In the genomic region with DNA sequence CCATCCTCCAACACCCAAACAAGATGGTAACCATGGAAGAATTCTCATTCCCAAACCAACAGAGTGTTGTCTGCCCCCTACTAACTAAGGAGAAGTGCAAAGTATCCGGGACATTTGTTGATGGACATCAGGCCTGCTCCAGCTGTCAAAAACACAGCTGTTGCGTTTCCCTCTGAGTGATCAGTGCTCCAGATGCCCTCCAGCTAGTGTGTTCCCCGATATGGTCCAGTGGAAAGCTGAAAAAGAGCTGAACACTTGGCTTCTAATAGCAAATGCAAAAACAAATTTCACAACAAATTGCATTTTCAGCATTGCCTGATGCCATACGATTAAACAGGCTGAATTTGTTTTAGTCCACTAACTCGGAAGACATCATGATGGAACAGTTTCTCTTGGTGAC, we compare ENCODE assay signal across 22 cellular contexts.
"Had no signal": no experiment of that assay in that cellular context is flagged by ENCODE, and none has a peak within 500 bp of the region (broad histone marks: within the 10 kb centered on the region; RNA-seq: fewer than 3 reads in every experiment).

No MANE protein-coding gene starts in this region.

- H3K9me3 Mint-ChIP-seq: activated naive CD4-positive, alpha-beta T cell treated with anti-CD3 and anti-CD28 coated beads, Interleukin-2, amount 50 U/mL, for 72 hours; neural crest cell; type B pancreatic cell; WTC11 had no signal

- H3K36me3 Mint-ChIP-seq: activated naive CD4-positive, alpha-beta T cell treated with anti-CD3 and anti-CD28 coated beads, Interleukin-2, amount 50 U/mL, for 72 hours; stimulated activated effector memory CD8-positive, alpha-beta T cell treated with anti-CD3 and anti-CD28 coated beads, Interleukin-12 subunit alpha, Interleukin-12 subunit beta, amount 100 ng/mL, for 72 hours; type B pancreatic cell; WTC11 had no signal

- H3K4me3 Mint-ChIP-seq: activated CD4-positive, alpha-beta T cell treated with anti-CD3 and anti-CD28 coated beads for 36 hours; neural crest cell; stimulated activated effector memory CD8-positive, alpha-beta T cell treated with anti-CD3 and anti-CD28 coated beads, Interleukin-12 subunit alpha, Interleukin-12 subunit beta, amount 100 ng/mL, for 72 hours; type B pancreatic cell; WTC11 had no signal

- H3K4me1 ChIP-seq: left ventricle myocardium inferior, prostate gland, stomach, testis had no signal

- H3K4me3 ChIP-seq: left ventricle myocardium inferior, prostate gland, smooth muscle cell, stomach, testis had no signal

- H3K27ac Mint-ChIP-seq: activated CD4-positive, alpha-beta T cell treated with anti-CD3 and anti-CD28 coated beads for 36 hours; activated naive CD4-positive, alpha-beta T cell treated with anti-CD3 and anti-CD28 coated beads, Interleukin-2, amount 50 U/mL, for 72 hours; stimulated activated effector memory CD8-positive, alpha-beta T cell treated with anti-CD3 and anti-CD28 coated beads, Interleukin-12 subunit alpha, Interleukin-12 subunit beta, amount 100 ng/mL, for 72 hours; type B pancreatic cell; WTC11 had no signal

- H3K27ac ChIP-seq: left ventricle myocardium inferior, prostate gland, stomach, testis had no signal

- DNase-seq: activated CD4-positive, alpha-beta T cell treated with anti-CD3 and anti-CD28 coated beads for 36 hours; activated CD4-positive, alpha-beta T cell treated with anti-CD3 and anti-CD28 coated beads, Interleukin-2, amount 50 U/mL, for 48 hours; activated gamma-delta T cell; cerebellar nuclear complex; cortex of kidney; erythroblast; foreskin melanocyte; head of caudate nucleus; left ventricle myocardium inferior; mammary epithelial cell; midbrain; right cardiac atrium; stimulated activated CD4-positive, alpha-beta T cell treated with anti-CD3 and anti-CD28 coated beads, Interleukin-4, amount 100 ng/mL, for 1 hour; stomach; testis had no signal

- H3K27me3 ChIP-seq: stomach, testis had no signal

- H3K27me3 Mint-ChIP-seq: activated CD4-positive, alpha-beta T cell treated with anti-CD3 and anti-CD28 coated beads for 36 hours; type B pancreatic cell had no signal

- H3K9me3 ChIP-seq: prostate gland, stomach, testis had no signal

- H3K36me3 ChIP-seq: left ventricle myocardium inferior, prostate gland, stomach had no signal

- H3K4me1 Mint-ChIP-seq: activated CD4-positive, alpha-beta T cell treated with anti-CD3 and anti-CD28 coated beads for 36 hours; stimulated activated effector memory CD8-positive, alpha-beta T cell treated with anti-CD3 and anti-CD28 coated beads, Interleukin-12 subunit alpha, Interleukin-12 subunit beta, amount 100 ng/mL, for 72 hours had no signal
